ENCODE assay signal across 8 cellular contexts in genomic region chr1:37602750-37603694, GRCh38. TPM values are rescaled to one million over a fixed set of nuclear protein-coding genes. Genes with fewer than 3 reads are reported as not detected.
A peak's percentile ranks its signal among the peaks of the same experiment; 100 is the strongest.
DNase-seq lines count a peak whose midpoint lies in the region; ATAC-seq, FAIRE-seq and TF ChIP-seq lines count a peak whose summit lies in the region.

No MANE protein-coding gene starts in this region.

- intact Hi-C loops in PC-3 (cut with micrococcal nuclease): loop anchor here (1.0 kb wide), 1 partner anchor 79 kb away; no protein-coding TSS in a partner anchor

- peaks cover 11% of the 10 kb centered on the region for H3K27me3 ChIP-seq in PC-3 (ENCODE audit: low read length)

- no TSS peak for BruUV-seq in PC-3 (replicated peaks; lab: Mats Ljungman, UMichigan)

- H3K9ac ChIP-seq in PC-3 (ENCODE audit: low read length): no peak overlapping the region

- H3K79me2 ChIP-seq in PC-3 (ENCODE audit: low read length): no peaks in the 10 kb centered on the region

- ATAC-seq in PC-3 (peak; percentile 73), HG02642 (IDR thresholded peaks at IDR 0.05; ENCODE audit: poor library complexity, unreplicated experiment) (no peak)

- DNase-seq in DMS153 (lab: John Stamatoyannopoulos, UW) (peak; percentile 36), HTR-8/SVneo (ENCODE audit: insufficient read length, low spot score) (peak; percentile 35), PC-3 (peak; percentile 52), hepatic stellate cell (ENCODE audit: low spot score) (peak; percentile 47), ureter (ENCODE audit: low spot score) (no peak)
- peak; percentile 26 for DNase-seq in activated naive CD4-positive, alpha-beta T cell treated with Interleukin-2 at 50 U/mL for 16 hours
- DNase-seq in stimulated activated CD4-positive, alpha-beta T cell treated with anti-CD3 and anti-CD28 coated beads, Interleukin-4, amount 100 ng/mL, for 24 hours: peak; percentile 43

- peak; percentile 88 for TF ChIP-seq CTCF in PC-3 (conservative IDR thresholded peaks at IDR 0.05; ENCODE audit: low read depth, low read length)

- H3K9me3 ChIP-seq in PC-3 (ENCODE audit: low read length): no peaks in the 10 kb centered on the region

- no peaks in the 10 kb centered on the region for H3K4me1 ChIP-seq in PC-3 (ENCODE audit: insufficient read depth, low read length)

- POLR2A ChIA-PET in PC-3 (lab: Charles Lee; ENCODE audit: unreplicated experiment): no interaction called here

- no peaks in the 10 kb centered on the region for H3F3A ChIP-seq in PC-3 (ENCODE audit: low read length, unreplicated experiment)

- H2AFZ ChIP-seq in PC-3 (ENCODE audit: low read length): no peak overlapping the region

- CTCF ChIA-PET in PC-3 (lab: Charles Lee): interaction anchor here (0.7 to 1.2 kb wide), 5 partner anchors 13 to 100 kb away, joined by 3 to 6 read pairs (median 4); no protein-coding TSS in a partner anchor

- no peak overlapping the region for H3K27ac ChIP-seq in PC-3 (ENCODE audit: low read length)

- H3K36me3 ChIP-seq in PC-3 (ENCODE audit: low read depth, low read length): no peaks in the 10 kb centered on the region

- H3K4me2 ChIP-seq in PC-3 (ENCODE audit: low read length): no peak overlapping the region

- no peak for FAIRE-seq in HTR-8/SVneo (lab: Jason Lieb, UNC)

- H4K20me1 ChIP-seq in PC-3 (ENCODE audit: low read length): no peaks in the 10 kb centered on the region

- H3K4me3 ChIP-seq in PC-3 (ENCODE audit: low read length): no peak overlapping the region

- H3K9me2 ChIP-seq in PC-3 (replicated peaks; ENCODE audit: low read length): no peaks in the 10 kb centered on the region

RNA-seq across cellular contexts. Expression of gene GNL2, which starts 7.3 kb away (rescaled TPM):
- total RNA-seq in PC-3 (2014; rRNA removed): 93.4 and 110 TPM in 2 replicates
- 46.4 TPM for total RNA-seq in ureter

RNA-seq across cellular contexts. Expression of gene RSPO1, which starts 31.7 kb away (rescaled TPM):
- total RNA-seq in PC-3 (2014; rRNA removed) (not detected in 2 replicates), ureter (1.3 TPM)

RNA-seq across cellular contexts. Expression of gene DNALI1, which starts 46.3 kb away (rescaled TPM):
- total RNA-seq in PC-3 (2014; rRNA removed) (not detected in 2 replicates), ureter (11.5 TPM)

RNA-seq across cellular contexts. Expression of gene SNIP1, which starts 48.9 kb away (rescaled TPM):
- total RNA-seq in PC-3 (2014; rRNA removed) (23.1 and 36.0 TPM in 2 replicates), ureter (20.0 TPM)

Comparison
In these comparisons a context has a peak if more than half of its experiments do, and no peak if none do; other contexts are left out.
1. RNA of gene DNALI1, which starts 46.3 kb away (total RNA-seq): 11.5 TPM in ureter (single experiment); not detected in PC-3; every median in the first group is over 10 times any median in the second.